In genomic region chr5:150789943-150790611, GRCh38 we compare ENCODE assay signal across 1 cellular context.
TF ChIP-seq lines count a peak whose summit lies in the region.

No MANE protein-coding gene starts in this region.

TF ChIP-seq in K562, 482 proteins besides CTCF, POLR2A, EP300 and RAD21 (continued from another document):
- no peak for TF ChIP-seq CHD7 (IDR thresholded peaks at IDR 0.05; ENCODE audit: low read depth, low read length)
- no peak for TF ChIP-seq MCM3 (IDR thresholded peaks at IDR 0.05)
- peak; percentile 62; the same call in 1 of the 2 replicates for TF ChIP-seq BCOR (IDR thresholded peaks at IDR 0.05)
- no peak for TF ChIP-seq ZBTB1 (CRISPR knock-in tag; IDR thresholded peaks at IDR 0.05; ENCODE audit: borderline replicate concordance, low read depth)
- no peak for TF ChIP-seq CBX3 (IDR thresholded peaks at IDR 0.05; ENCODE audit: borderline replicate concordance in 1 of 2, low read length in 2 of 2)
- peak; percentile 58; the same call in 1 of the 2 replicates for TF ChIP-seq CBX1 (IDR thresholded peaks at IDR 0.05; ENCODE audit: low read depth)
- no peak for TF ChIP-seq POLR2H (tag; IDR thresholded peaks at IDR 0.05; ENCODE audit: low read depth)
- peak; percentile 81 for TF ChIP-seq EGR1 (conservative IDR thresholded peaks at IDR 0.05)
- no peak for TF ChIP-seq PHB2 (IDR thresholded peaks at IDR 0.05; ENCODE audit: low read depth)
- no peak for TF ChIP-seq GATA2 (CRISPR knock-in tag; IDR thresholded peaks at IDR 0.05)
- TF ChIP-seq, protein P1, sequence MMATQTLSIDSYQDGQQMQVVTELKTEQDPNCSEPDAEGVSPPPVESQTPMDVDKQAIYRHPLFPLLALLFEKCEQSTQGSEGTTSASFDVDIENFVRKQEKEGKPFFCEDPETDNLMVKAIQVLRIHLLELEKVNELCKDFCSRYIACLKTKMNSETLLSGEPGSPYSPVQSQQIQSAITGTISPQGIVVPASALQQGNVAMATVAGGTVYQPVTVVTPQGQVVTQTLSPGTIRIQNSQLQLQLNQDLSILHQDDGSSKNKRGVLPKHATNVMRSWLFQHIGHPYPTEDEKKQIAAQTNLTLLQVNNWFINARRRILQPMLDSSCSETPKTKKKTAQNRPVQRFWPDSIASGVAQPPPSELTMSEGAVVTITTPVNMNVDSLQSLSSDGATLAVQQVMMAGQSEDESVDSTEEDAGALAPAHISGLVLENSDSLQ (IDR thresholded peaks at IDR 0.05): 0 out of 2 replicates have a peak, but pooled peaks have one; percentile 9
- TF ChIP-seq MYC (IDR thresholded peaks at IDR 0.05; ENCODE audit: low read depth, low read length): no peak
- no peak for TF ChIP-seq MYC (CRISPR knock-in tag; IDR thresholded peaks at IDR 0.05; ENCODE audit: borderline replicate concordance, low read depth)
- TF ChIP-seq KLF1 (tag; IDR thresholded peaks at IDR 0.05): no peak
- TF ChIP-seq IRF2 (CRISPR knock-in tag; IDR thresholded peaks at IDR 0.05): no peak
- no peak for TF ChIP-seq ARHGAP35 (IDR thresholded peaks at IDR 0.05; ENCODE audit: partially characterized antibody)
- TF ChIP-seq ZNF311 (CRISPR knock-in tag; IDR thresholded peaks at IDR 0.05): no peak
- TF ChIP-seq, protein P2, sequence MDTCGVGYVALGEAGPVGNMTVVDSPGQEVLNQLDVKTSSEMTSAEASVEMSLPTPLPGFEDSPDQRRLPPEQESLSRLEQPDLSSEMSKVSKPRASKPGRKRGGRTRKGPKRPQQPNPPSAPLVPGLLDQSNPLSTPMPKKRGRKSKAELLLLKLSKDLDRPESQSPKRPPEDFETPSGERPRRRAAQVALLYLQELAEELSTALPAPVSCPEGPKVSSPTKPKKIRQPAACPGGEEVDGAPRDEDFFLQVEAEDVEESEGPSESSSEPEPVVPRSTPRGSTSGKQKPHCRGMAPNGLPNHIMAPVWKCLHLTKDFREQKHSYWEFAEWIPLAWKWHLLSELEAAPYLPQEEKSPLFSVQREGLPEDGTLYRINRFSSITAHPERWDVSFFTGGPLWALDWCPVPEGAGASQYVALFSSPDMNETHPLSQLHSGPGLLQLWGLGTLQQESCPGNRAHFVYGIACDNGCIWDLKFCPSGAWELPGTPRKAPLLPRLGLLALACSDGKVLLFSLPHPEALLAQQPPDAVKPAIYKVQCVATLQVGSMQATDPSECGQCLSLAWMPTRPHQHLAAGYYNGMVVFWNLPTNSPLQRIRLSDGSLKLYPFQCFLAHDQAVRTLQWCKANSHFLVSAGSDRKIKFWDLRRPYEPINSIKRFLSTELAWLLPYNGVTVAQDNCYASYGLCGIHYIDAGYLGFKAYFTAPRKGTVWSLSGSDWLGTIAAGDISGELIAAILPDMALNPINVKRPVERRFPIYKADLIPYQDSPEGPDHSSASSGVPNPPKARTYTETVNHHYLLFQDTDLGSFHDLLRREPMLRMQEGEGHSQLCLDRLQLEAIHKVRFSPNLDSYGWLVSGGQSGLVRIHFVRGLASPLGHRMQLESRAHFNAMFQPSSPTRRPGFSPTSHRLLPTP (IDR thresholded peaks at IDR 0.05; ENCODE audit: borderline replicate concordance, extremely low read depth, insufficient read length): no peak
- no peak for TF ChIP-seq NR0B1 (IDR thresholded peaks at IDR 0.05; ENCODE audit: partially characterized antibody)
- TF ChIP-seq FOXA1 (IDR thresholded peaks at IDR 0.05; ENCODE audit: borderline replicate concordance): no peak
- no peak for TF ChIP-seq ZZZ3 (IDR thresholded peaks at IDR 0.05)
- TF ChIP-seq U2AF2 (optimal IDR thresholded peaks at IDR 0.05; ENCODE audit: low read depth, low read length): no peak
- no peak for TF ChIP-seq ZNF398 (CRISPR knock-in tag; IDR thresholded peaks at IDR 0.05)
- TF ChIP-seq JUND (IDR thresholded peaks at IDR 0.05; ENCODE audit: borderline replicate concordance, low read depth, low read length): peak; percentile 84
- TF ChIP-seq JUND (tag; IDR thresholded peaks at IDR 0.05; ENCODE audit: borderline replicate concordance, low read depth, low read length): peak; percentile 37; the same call in 1 of the 3 replicates
- TF ChIP-seq ARID1B (IDR thresholded peaks at IDR 0.05): peak; percentile 19; the same call in 1 of the 2 replicates
- no peak for TF ChIP-seq ZKSCAN1 (IDR thresholded peaks at IDR 0.05; ENCODE audit: low read depth, low read length)
- TF ChIP-seq, protein P3, sequence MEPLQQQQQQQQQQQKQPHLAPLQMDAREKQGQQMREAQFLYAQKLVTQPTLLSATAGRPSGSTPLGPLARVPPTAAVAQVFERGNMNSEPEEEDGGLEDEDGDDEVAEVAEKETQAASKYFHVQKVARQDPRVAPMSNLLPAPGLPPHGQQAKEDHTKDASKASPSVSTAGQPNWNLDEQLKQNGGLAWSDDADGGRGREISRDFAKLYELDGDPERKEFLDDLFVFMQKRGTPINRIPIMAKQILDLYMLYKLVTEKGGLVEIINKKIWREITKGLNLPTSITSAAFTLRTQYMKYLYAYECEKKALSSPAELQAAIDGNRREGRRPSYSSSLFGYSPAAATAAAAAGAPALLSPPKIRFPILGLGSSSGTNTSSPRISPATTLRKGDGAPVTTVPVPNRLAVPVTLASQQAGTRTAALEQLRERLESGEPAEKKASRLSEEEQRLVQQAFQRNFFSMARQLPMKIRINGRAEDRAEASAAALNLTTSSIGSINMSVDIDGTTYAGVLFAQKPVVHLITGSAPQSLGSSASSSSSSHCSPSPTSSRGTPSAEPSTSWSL (CRISPR knock-in tag; IDR thresholded peaks at IDR 0.05; ENCODE audit: borderline replicate concordance): no peak
- TF ChIP-seq, protein P4, sequence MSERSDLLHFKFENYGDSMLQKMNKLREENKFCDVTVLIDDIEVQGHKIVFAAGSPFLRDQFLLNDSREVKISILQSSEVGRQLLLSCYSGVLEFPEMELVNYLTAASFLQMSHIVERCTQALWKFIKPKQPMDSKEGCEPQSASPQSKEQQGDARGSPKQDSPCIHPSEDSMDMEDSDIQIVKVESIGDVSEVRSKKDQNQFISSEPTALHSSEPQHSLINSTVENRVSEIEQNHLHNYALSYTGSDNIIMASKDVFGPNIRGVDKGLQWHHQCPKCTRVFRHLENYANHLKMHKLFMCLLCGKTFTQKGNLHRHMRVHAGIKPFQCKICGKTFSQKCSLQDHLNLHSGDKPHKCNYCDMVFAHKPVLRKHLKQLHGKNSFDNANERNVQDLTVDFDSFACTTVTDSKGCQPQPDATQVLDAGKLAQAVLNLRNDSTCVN (CRISPR knock-in tag; IDR thresholded peaks at IDR 0.05): no peak
- TF ChIP-seq KDM1A (IDR thresholded peaks at IDR 0.05): peak; percentile 57 to 75; a peak in 3 of 4 replicates
- TF ChIP-seq ZNF239 (CRISPR knock-in tag; IDR thresholded peaks at IDR 0.05): no peak
